In genomic region chr2:37585982-37586621, GRCh38 we compare ENCODE assay signal across 8 cellular contexts.
DNase-seq lines count a peak whose midpoint lies in the region; ATAC-seq and TF ChIP-seq lines count a peak whose summit lies in the region.

No MANE protein-coding gene starts in this region.

- no peak overlapping the region for H3K4me3 ChIP-seq in CD8-positive, alpha-beta T cell (ENCODE audit: low read depth, low read length)
- no peak overlapping the region for H3K4me3 ChIP-seq in cardiac fibroblast (replicated peaks in 1 of 2; ENCODE audit: low read depth in 2 of 2, low read length in 2 of 2)

- peaks cover 61% of the 10 kb centered on the region for H3K4me1 ChIP-seq in CD8-positive, alpha-beta T cell (ENCODE audit: insufficient read depth, low read length)

- peak overlapping the region; percentile 2 for H3K27ac ChIP-seq in CD8-positive, alpha-beta T cell (ENCODE audit: low read depth, low read length)
- peak overlapping the region; percentile 56 for H3K27ac ChIP-seq in VCaP

- no peaks in the 10 kb centered on the region for H3K9me3 Mint-ChIP-seq in CD8-positive, alpha-beta T cell

- peak overlapping the region; percentile 42 for H3K4me3 Mint-ChIP-seq in CD8-positive, alpha-beta T cell

- intact Hi-C loops in CD8-positive, alpha-beta T cell (cut with DNase I, micrococcal nuclease): loop anchor here (1.0 to 10.0 kb wide), 8 partner anchors 13 to 261 kb away; partner anchors contain the start of genes CDC42EP3 (in 1 of the 2) and PRKD3 (in 1 of the 2)

- peak; percentile 85 for ATAC-seq in CD8-positive, alpha-beta T cell
- ATAC-seq in HG03097 (IDR thresholded peaks at IDR 0.05; ENCODE audit: low FRiP score, unreplicated experiment): peak; percentile 34
- ATAC-seq in stimulated activated naive CD8-positive, alpha-beta T cell treated with anti-CD3 and anti-CD28 coated beads, Interleukin-15, Interleukin-2, amounts not matched to agents 100 U/mL and 50 U/mL, for 24 hours: peak; percentile 76

- H3K27me3 Mint-ChIP-seq in CD8-positive, alpha-beta T cell (ENCODE audit: low read depth): no peaks in the 10 kb centered on the region

- DNase-seq in CD8-positive, alpha-beta T cell: peak; percentile 37 to 86 (median 69)
- DNase-seq in cardiac fibroblast (ENCODE audit: low read depth in 2 of 2) (peak; percentile 78 to 94), mucosa of gallbladder (ENCODE audit: low spot score) (peak; percentile 41), NCI-H82 (lab: John Stamatoyannopoulos, UW) (no peak), NCI-H2196 (lab: John Stamatoyannopoulos, UW; ENCODE audit: unreplicated experiment) (no peak)
- DNase-seq in stimulated activated naive CD8-positive, alpha-beta T cell treated with anti-CD3 and anti-CD28 coated beads, Interleukin-15, Interleukin-2, amounts not matched to agents 100 U/mL and 50 U/mL, for 24 hours: peak; percentile 61

- peaks cover 87% of the 10 kb centered on the region for H3K4me1 Mint-ChIP-seq in CD8-positive, alpha-beta T cell (ENCODE audit: low read depth)

- no peak for TF ChIP-seq CTCF in CD8-positive, alpha-beta T cell (IDR thresholded peaks at IDR 0.05)
- TF ChIP-seq CTCF in VCaP (conservative IDR thresholded peaks at IDR 0.05) (no peak), cardiac fibroblast (IDR thresholded peaks at IDR 0.05; ENCODE audit: low read depth, low read length) (no peak)

- H3K36me3 Mint-ChIP-seq in CD8-positive, alpha-beta T cell: no peaks in the 10 kb centered on the region

- H3K27ac Mint-ChIP-seq in CD8-positive, alpha-beta T cell: peak overlapping the region; percentile 88

- CTCF ChIA-PET in CD8-positive, alpha-beta T cell (lab: Charles Lee): interaction anchor here (1.0 to 1.9 kb wide), 9 partner anchors 13 to 246 kb away, joined by 3 to 6 read pairs (median 4); no protein-coding TSS in a partner anchor

- POLR2A ChIA-PET in CD8-positive, alpha-beta T cell (lab: Charles Lee): interaction anchor here (0.6 to 4.0 kb wide), 8 partner anchors 14 to 147 kb away, joined by 3 to 28 read pairs (median 4); partner anchors contain the start of gene CDC42EP3

- no peaks in the 10 kb centered on the region for H3K27me3 ChIP-seq in CD8-positive, alpha-beta T cell (ENCODE audit: insufficient read depth, low read length)

- no peaks in the 10 kb centered on the region for H3K36me3 ChIP-seq in CD8-positive, alpha-beta T cell (ENCODE audit: insufficient read depth, low read length)

- H3K9me3 ChIP-seq in CD8-positive, alpha-beta T cell (ENCODE audit: low read length): no peaks in the 10 kb centered on the region

Comparison
In these comparisons a context has a peak if more than half of its experiments do, and no peak if none do; other contexts are left out.
1. ATAC-seq: peak in every context shown above with its lines; median percentile 85 in CD8-positive, alpha-beta T cell; 76 in stimulated activated naive CD8-positive, alpha-beta T cell treated with anti-CD3 and anti-CD28 coated beads, Interleukin-15, Interleukin-2, amounts not matched to agents 100 U/mL and 50 U/mL, for 24 hours; 34 in HG03097.
2. DNase-seq: peak in CD8-positive, alpha-beta T cell (7 of 7), cardiac fibroblast (2 of 2), mucosa of gallbladder (single experiment) and stimulated activated naive CD8-positive, alpha-beta T cell treated with anti-CD3 and anti-CD28 coated beads, Interleukin-15, Interleukin-2, amounts not matched to agents 100 U/mL and 50 U/mL, for 24 hours (single experiment); none in NCI-H82 (single experiment) and NCI-H2196 (single experiment).